Comparison of ENCODE assay signal across 8 cellular contexts in genomic region chr3:49673715-49674490, GRCh38. TPM values are rescaled to one million over a fixed set of nuclear protein-coding genes. Genes with fewer than 3 reads are reported as not detected.
DNase-seq lines count a peak whose midpoint lies in the region; ATAC-seq, FAIRE-seq and TF ChIP-seq lines count a peak whose summit lies in the region.

Gene APEH (plus strand): TSS chr3:49674351. CDS start chr3:49674402, 51 bp downstream.

- no peaks in the 10 kb centered on the region for H4K20me1 ChIP-seq in SK-N-SH (ENCODE audit: insufficient read depth)
- H4K20me1 ChIP-seq in K562 (replicated peaks; ENCODE audit: control insufficient read depth, insufficient read depth, low read length): no peaks in the 10 kb centered on the region; the same call in 1 of the 2 replicates
- peaks cover 3% of the 10 kb centered on the region for H4K20me1 ChIP-seq in smooth muscle cell (ENCODE audit: low read depth)

- TF ChIP-seq POLR2A in K562 (conservative IDR thresholded peaks at IDR 0.05): peak; percentile 80

- H3K4me2 ChIP-seq in SK-N-SH (peak within 1 kb of the TSS; percentile 96), K562 (ENCODE audit: insufficient read depth, low read length) (peak within 1 kb of the TSS; percentile 95), smooth muscle cell (peak within 1 kb of the TSS; percentile 93)

- H3K4me1 ChIP-seq in SK-N-SH (ENCODE audit: control insufficient read depth in 1 of 2, insufficient read depth in 2 of 2, low read depth in 1 of 2, low read length in 1 of 2) (peaks cover 7 to 19% of the 10 kb centered on the region in 2 experiments; a peak in 1 of 4 replicates), K562 (replicated peaks in 1 of 2; ENCODE audit: control insufficient read depth in 2 of 2, insufficient read depth in 2 of 2, low read length in 2 of 2) (peaks cover 17 to 38% of the 10 kb centered on the region in 2 experiments; a peak in 4 of 5 replicates), iPS-18a (ENCODE audit: control insufficient read depth, low read depth, low read length) (no peaks in the 10 kb centered on the region), smooth muscle cell (ENCODE audit: low read depth) (peaks cover 5% of the 10 kb centered on the region)

- H2AFZ ChIP-seq in SK-N-SH (ENCODE audit: low read depth) (peak within 1 kb of the TSS; percentile 81), K562 (ENCODE audit: low read depth, low read length) (peak within 1 kb of the TSS; percentile 84), smooth muscle cell (ENCODE audit: low read depth) (peak within 1 kb of the TSS; percentile 75)

- WGBS in SK-N-SH (ENCODE audit: low lambda C conversion rate): under 1% methylated on average over 41 of the region's 71 CpGs
- WGBS in K562 (ENCODE audit: insufficient coverage, low coverage, missing lambda C conversion rate): 0% methylated on average over 32 of the region's 71 CpGs
- 2% methylated on average over 45 of the region's 71 CpGs for WGBS in smooth muscle cell (ENCODE audit: low lambda C conversion rate)

- H3K79me2 ChIP-seq in SK-N-SH (ENCODE audit: insufficient read depth) (peaks cover 24% of the 10 kb centered on the region), K562 (ENCODE audit: control insufficient read depth, insufficient read depth, low read length) (peaks cover 29% of the 10 kb centered on the region), smooth muscle cell (ENCODE audit: low read depth) (no peaks in the 10 kb centered on the region)

- in situ Hi-C loops in K562 (cut with MboI): loop anchor here (5.0 kb wide), 1 partner anchor 132 kb away; no protein-coding TSS in a partner anchor

- DNase-seq in SK-N-SH: peak; percentile 99
- peak; percentile 91 to 96 (median 94) for DNase-seq in K562 (ENCODE audit: extremely low read depth in 1 of 4, low spot score in 3 of 4)
- no peak for DNase-seq in smooth muscle cell (lab: John Stamatoyannopoulos, UW; ENCODE audit: unreplicated experiment)
- no peak for DNase-seq in GDM1 (lab: John Stamatoyannopoulos, UW)
- DNase-seq in NCI-H524 treated with DMSO at 0.1 percent for 48 hours (lab: John Stamatoyannopoulos, UW): no peak

- H3K36me3 ChIP-seq in SK-N-SH (replicated peaks in 1 of 2; ENCODE audit: control insufficient read depth in 1 of 2, insufficient read depth in 2 of 2, low read length in 1 of 2): peaks cover 13 to 35% of the 10 kb centered on the region in 2 experiments
- H3K36me3 ChIP-seq in K562 (ENCODE audit: control insufficient read depth, insufficient read depth, low read length): peaks cover 40% of the 10 kb centered on the region; the same call in 2 of the 3 replicates
- H3K36me3 ChIP-seq in iPS-18a (ENCODE audit: control insufficient read depth, low read depth, low read length): peaks cover 29% of the 10 kb centered on the region
- no peaks in the 10 kb centered on the region for H3K36me3 ChIP-seq in smooth muscle cell (ENCODE audit: low read depth)

- no peaks in the 10 kb centered on the region for H3K9me2 ChIP-seq in SK-N-SH

- peak; percentile 49 for ATAC-seq in GM18508 (IDR thresholded peaks at IDR 0.05; ENCODE audit: insufficient read depth, unreplicated experiment)
- ATAC-seq in HG02973 (IDR thresholded peaks at IDR 0.05; ENCODE audit: unreplicated experiment): peak; percentile 70
- peak; percentile 90 for ATAC-seq in K562

- H3K27ac ChIP-seq in SK-N-SH (ENCODE audit: low read depth in 2 of 2, low read length in 1 of 2) (peak within 1 kb of the TSS; percentile 83 to 90), K562 (ENCODE audit: extremely low read depth, low read depth, low read length) (peak within 1 kb of the TSS; percentile 94), iPS-18a (ENCODE audit: low read length) (peak within 1 kb of the TSS; percentile 82), smooth muscle cell (ENCODE audit: low read depth) (peak within 1 kb of the TSS; percentile 87)

- intact Hi-C loops in K562 (cut with micrococcal nuclease): loop anchor here (5.0 kb wide), 1 partner anchor 107 kb away; no protein-coding TSS in a partner anchor

- CTCF ChIA-PET in SK-N-SH (lab: Yijun Ruan, JAX): interaction anchor here (0.7 to 5.6 kb wide), 3 partner anchors 119 to 147 kb away, joined by 3 to 299 read pairs (median 3); partner anchors contain the start of gene BSN
- CTCF ChIA-PET in K562 (lab: Yijun Ruan, JAX; ENCODE audit: low intra/inter-chr PET ratio): no interaction called here

- H3K9me3 ChIP-seq in SK-N-SH (no peaks in the 10 kb centered on the region), K562 (replicated peaks; ENCODE audit: control insufficient read depth, insufficient read depth, low read depth, low read length) (no peaks in the 10 kb centered on the region), iPS-18a (ENCODE audit: control insufficient read depth, low read depth, low read length) (no peaks in the 10 kb centered on the region), smooth muscle cell (replicated peaks; ENCODE audit: low read depth) (no peaks in the 10 kb centered on the region)

- H3K27me3 ChIP-seq in SK-N-SH (ENCODE audit: insufficient read depth) (no peaks in the 10 kb centered on the region), K562 (ENCODE audit: control insufficient read depth in 2 of 2, insufficient read depth in 2 of 2, low read length in 2 of 2) (no peaks in the 10 kb centered on the region), iPS-18a (ENCODE audit: control insufficient read depth, insufficient read depth, low read length) (no peaks in the 10 kb centered on the region), smooth muscle cell (ENCODE audit: low read depth) (no peaks in the 10 kb centered on the region)

- no TSS peak for BruUV-seq in K562 (replicated peaks; lab: Mats Ljungman, UMichigan)

- FAIRE-seq in K562 (lab: Jason Lieb, UNC): peak; percentile 91

- TF ChIP-seq RAD21 in SK-N-SH (IDR thresholded peaks at IDR 0.05; ENCODE audit: low read length) (no peak), K562 (CRISPR knock-in tag; conservative IDR thresholded peaks at IDR 0.05 in 1 of 2, IDR thresholded peaks at IDR 0.05 in 1 of 2) (no peak)

- H3K9me1 ChIP-seq in K562 (ENCODE audit: control insufficient read depth, insufficient read depth, low read length): peaks cover 2% of the 10 kb centered on the region

- H3F3A ChIP-seq in SK-N-SH (replicated peaks; ENCODE audit: insufficient read depth) (peaks cover 5% of the 10 kb centered on the region), smooth muscle cell (ENCODE audit: low read depth) (peaks cover 6% of the 10 kb centered on the region)

- TF ChIP-seq EP300 in SK-N-SH (IDR thresholded peaks at IDR 0.05; ENCODE audit: borderline replicate concordance in 1 of 2, low read depth in 1 of 2, low read length in 1 of 2) (no peak), K562 (IDR thresholded peaks at IDR 0.05; ENCODE audit: low read length) (no peak; the same call in 1 of the 2 replicates)

- TF ChIP-seq CTCF in SK-N-SH (IDR thresholded peaks at IDR 0.05) (no peak; the same call in 1 of the 2 replicates), K562 (IDR thresholded peaks at IDR 0.05 in 2 of 3, conservative IDR thresholded peaks at IDR 0.05 in 1 of 3; ENCODE audit: insufficient read depth in 2 of 3, low read depth in 1 of 3, low read length in 3 of 3) (no peak), smooth muscle cell (IDR thresholded peaks at IDR 0.05; ENCODE audit: borderline replicate concordance, insufficient read depth, poor library complexity, severe bottlenecking) (no peak)

- H3K4me3 ChIP-seq in SK-N-SH (ENCODE audit: low read depth in 2 of 2, low read length in 1 of 2) (peak within 1 kb of the TSS; percentile 83 to 90), K562 (peak within 1 kb of the TSS; percentile 81), iPS-18a (ENCODE audit: low read length) (peak within 1 kb of the TSS; percentile 85), smooth muscle cell (peak within 1 kb of the TSS; percentile 92)

- H3K9ac ChIP-seq in SK-N-SH (peak within 1 kb of the TSS; percentile 86), K562 (ENCODE audit: insufficient read depth in 1 of 2, low read depth in 2 of 2, low read length in 2 of 2) (peak within 1 kb of the TSS; percentile 95 to 98), iPS-18a (ENCODE audit: low read length) (peak within 1 kb of the TSS; percentile 83), smooth muscle cell (ENCODE audit: low read depth) (peak within 1 kb of the TSS; percentile 89)

- POLR2A ChIA-PET in SK-N-SH (lab: Yijun Ruan, JAX) (interaction anchor here (1.0 to 2.0 kb wide), 3 partner anchors 120 to 204 kb away, joined by 3 to 17 read pairs (median 5); partner anchors contain the start of gene DAG1), K562 (lab: Yijun Ruan, JAX) (no interaction called here)

TF ChIP-seq in SK-N-SH, 30 proteins besides CTCF, POLR2A, EP300 and RAD21 (continues in another document):
- no peak for TF ChIP-seq FOXM1 (IDR thresholded peaks at IDR 0.05; ENCODE audit: low read depth)

TF ChIP-seq in K562, 482 proteins besides CTCF, POLR2A, EP300 and RAD21 (continues in another document):
- TF ChIP-seq SIN3B (IDR thresholded peaks at IDR 0.05; ENCODE audit: low read depth): peak; percentile 25; the same call in 1 of the 2 replicates

RNA-seq across cellular contexts. Expression of gene APEH, which starts in this region (rescaled TPM):
- 112 and 122 TPM in 2 replicates for polyA plus RNA-seq in SK-N-SH (2012; rRNA removed)
- 61.5 and 82.7 TPM in 2 replicates for polyA plus RNA-seq in SK-N-SH (2012; cell fraction: cytosol; rRNA removed)
- polyA plus RNA-seq in SK-N-SH (2012; cell fraction: nucleus; rRNA removed): 196 and 200 TPM in 2 replicates
- 167 and 504 TPM in 2 replicates for total RNA-seq in K562 (2011; cell fraction: chromatin; rRNA removed; ENCODE audit: low replicate concordance)
- total RNA-seq in K562 (2011; cell fraction: nucleolus; rRNA removed): 286 and 325 TPM in 2 replicates
- total RNA-seq in K562 (2011; cell fraction: nucleoplasm; rRNA removed): 167 and 176 TPM in 2 replicates
- 142 and 162 TPM in 2 replicates for total RNA-seq in K562 (2014; rRNA removed)
- total RNA-seq in K562 (2014; rRNA removed; fragmentation: Illumina TruSeq; extraction: Trizol): 74.1 and 104 TPM in 2 replicates
- 126 and 127 TPM in 2 replicates for total RNA-seq in K562 (2015; rRNA removed; fragmentation: Illumina TruSeq; extraction: Trizol)
- 174 and 177 TPM in 2 replicates for total RNA-seq in K562 (2021)
- 116 and 117 TPM in 2 replicates for polyA plus RNA-seq in K562 (2011; rRNA removed)
- 143 and 217 TPM in 2 replicates for polyA plus RNA-seq in K562 (2011; cell fraction: cytosol; rRNA removed)
- 281 and 331 TPM in 2 replicates for polyA plus RNA-seq in K562 (2011; cell fraction: nucleus; rRNA removed)
- 148 and 159 TPM in 2 replicates for polyA plus RNA-seq in K562 (2012)
- 120 and 130 TPM in 2 replicates for polyA plus RNA-seq in K562 (2014; fragmentation: Illumina TruSeq; extraction: Trizol)
- 10 to 100 TPM; 70.9 to 72.6 TPM for polyA plus RNA-seq in K562 (2014; fragmentation: Nextera tagmentation; extraction: Ambion mirVana)
- 111 and 122 TPM in 2 replicates for polyA plus RNA-seq in K562 (2014; rRNA removed)
- polyA minus RNA-seq in K562 (2011; rRNA and poly(A)+ RNA removed): 104 and 133 TPM in 2 replicates
- polyA minus RNA-seq in K562 (2011; cell fraction: cytosol; rRNA and poly(A)+ RNA removed): 123 and 130 TPM in 2 replicates
- 142 and 151 TPM in 2 replicates for polyA minus RNA-seq in K562 (2011; cell fraction: nucleus; rRNA and poly(A)+ RNA removed)
- 53.1 and 69.4 TPM in 2 replicates for total RNA-seq in smooth muscle cell
- 91.7 and 104 TPM in 2 replicates for polyA plus RNA-seq in smooth muscle cell

Comparison
In these comparisons a context has a peak if more than half of its experiments do, and no peak if none do; other contexts are left out.
1. DNase-seq: peak in SK-N-SH (single experiment) and K562 (4 of 4); none in smooth muscle cell (single experiment), GDM1 (single experiment) and NCI-H524 treated with DMSO at 0.1 percent for 48 hours (single experiment).
2. Peak in every context shown above with its lines, with median percentiles within 50 percentile points of each other: ATAC-seq, H2AFZ ChIP-seq, H3K27ac ChIP-seq, H3K4me2 ChIP-seq, H3K4me3 ChIP-seq and H3K9ac ChIP-seq.